In genomic region chr4:5706486-5707290, GRCh38 we compare ENCODE assay signal across 15 cellular contexts. TPM values are rescaled to one million over a fixed set of nuclear protein-coding genes. Genes with fewer than 3 reads are reported as not detected.
A peak's percentile ranks its signal among the peaks of the same experiment; 100 is the strongest.
DNase-seq lines count a peak whose midpoint lies in the region; ATAC-seq and TF ChIP-seq lines count a peak whose summit lies in the region.
"Had no signal": no experiment of that assay in that cellular context is flagged by ENCODE, and none has a peak within 500 bp of the region (broad histone marks: within the 10 kb centered on the region; RNA-seq: fewer than 3 reads in every experiment).

No MANE protein-coding gene starts in this region.

- no peak overlapping the region for H3K27ac Mint-ChIP-seq in endodermal cell
- H3K27ac Mint-ChIP-seq: IgD-negative memory B cell had no signal

- H3K9ac ChIP-seq in endodermal cell (ENCODE audit: extremely low read depth, low read length, poor library complexity, severe bottlenecking) = no peak overlapping the region

- H3K4me1 Mint-ChIP-seq in endodermal cell = peaks cover 11% of the 10 kb centered on the region

- no peak overlapping the region for H2AFZ ChIP-seq in osteoblast (ENCODE audit: low read length)

- H3K27me3 Mint-ChIP-seq in endodermal cell (ENCODE audit: insufficient read depth) = peaks cover 12% of the 10 kb centered on the region

- DNase-seq in Daoy (ENCODE audit: low read depth) (peak; percentile 12), NAMALWA (ENCODE audit: low spot score) (peak; percentile 41), endodermal cell (no peak), osteoblast (ENCODE audit: insufficient read length, low spot score, missing footprints) (no peak), RKO (ENCODE audit: low spot score) (no peak), MG63 (no peak)
- DNase-seq: amniotic stem cell, Calu3, dermis blood vessel endothelial cell, NCI-H2081, NCI-H82, SIG-M5 had no signal

- peaks cover 20% of the 10 kb centered on the region for H4K20me1 ChIP-seq in osteoblast (ENCODE audit: insufficient read depth, low read length)

- TF ChIP-seq CTCF in endodermal cell (conservative IDR thresholded peaks at IDR 0.05) = no peak
- TF ChIP-seq CTCF in osteoblast (IDR thresholded peaks at IDR 0.05; ENCODE audit: extremely low read depth, low read depth, low read length) = no peak

- H3K9me3 Mint-ChIP-seq in endodermal cell = peaks cover 23% of the 10 kb centered on the region

- WGBS in endodermal cell (ENCODE audit: insufficient coverage in 1 of 2, insufficient read length in 1 of 2), 2 experiments = 85 to 92% methylated on average over 11 of the region's 11 CpGs

- peaks cover 54% of the 10 kb centered on the region for H3K79me2 ChIP-seq in osteoblast (ENCODE audit: insufficient read depth, low read length)

- H3K4me1 ChIP-seq in endodermal cell (ENCODE audit: control insufficient read depth, insufficient read depth, low read length) (no peaks in the 10 kb centered on the region), osteoblast (ENCODE audit: insufficient read depth, low read length) (peaks cover 23% of the 10 kb centered on the region)

- peak overlapping the region; percentile 91 for H3K4me2 ChIP-seq in osteoblast (ENCODE audit: insufficient read depth, low read length)

- peaks cover 39% of the 10 kb centered on the region for H3K36me3 Mint-ChIP-seq in endodermal cell (ENCODE audit: low read depth)
- H3K36me3 Mint-ChIP-seq: IgD-negative memory B cell had no signal

- H3K27ac ChIP-seq in endodermal cell (ENCODE audit: low read depth, low read length) (no peak overlapping the region), osteoblast (ENCODE audit: low read depth, low read length) (no peak overlapping the region)
- H3K27ac ChIP-seq: testis had no signal

- H3K36me3 ChIP-seq in endodermal cell (ENCODE audit: control insufficient read depth, insufficient read depth, low read length) (no peaks in the 10 kb centered on the region), osteoblast (ENCODE audit: insufficient read depth, low read length) (peaks cover 5% of the 10 kb centered on the region), MG63 (no peaks in the 10 kb centered on the region)

- peaks cover 18% of the 10 kb centered on the region for H3K27me3 ChIP-seq in endodermal cell (ENCODE audit: control insufficient read depth, insufficient read depth, low read length, poor library complexity, severe bottlenecking)
- no peaks in the 10 kb centered on the region for H3K27me3 ChIP-seq in osteoblast (ENCODE audit: insufficient read depth, low read length)
- no peaks in the 10 kb centered on the region for H3K27me3 ChIP-seq in MG63
- H3K27me3 ChIP-seq: testis had no signal

- H3K4me3 Mint-ChIP-seq in endodermal cell = peak overlapping the region; percentile 64

- H3K4me3 ChIP-seq in endodermal cell (ENCODE audit: low read length) (no peak overlapping the region), osteoblast (ENCODE audit: insufficient read depth, low read length) (peak overlapping the region; percentile 87), MG63 (no peak overlapping the region)

- H3K9me3 ChIP-seq in endodermal cell (ENCODE audit: control insufficient read depth, low read length) (peaks cover 14% of the 10 kb centered on the region), osteoblast (ENCODE audit: low read depth, low read length) (no peaks in the 10 kb centered on the region), MG63 (no peaks in the 10 kb centered on the region)
- H3K9me3 ChIP-seq: testis had no signal

- ATAC-seq in GM21360 (IDR thresholded peaks at IDR 0.05; ENCODE audit: unreplicated experiment) = no peak

RNA-seq across cellular contexts. Expression of gene EVC2, which starts 1.7 kb away (rescaled TPM):
- total RNA-seq in Daoy (2014; rRNA removed; shearing (Covaris generic)) = 4.4 and 6.5 TPM in 2 replicates
- total RNA-seq in endodermal cell (10 to 100 TPM in 1 of 2 donors, 1 to 10 TPM in 1; 9.7 to 11.7 TPM), osteoblast (17.4 and 19.2 TPM in 2 replicates)
- 4.2 TPM for polyA plus RNA-seq in endodermal cell (2013, experiment 1 of 2)
- 3.9 TPM for polyA plus RNA-seq in endodermal cell (2013, experiment 2 of 2)
- total RNA-seq in MG63 (2014; rRNA removed; shearing (Covaris generic); ENCODE audit: low replicate concordance) = not detected in 2 replicates
- total RNA-seq: Calu3 had no signal

RNA-seq across cellular contexts. Expression of gene EVC, which starts 4.3 kb away (rescaled TPM):
- 18.3 and 25.7 TPM in 2 replicates for total RNA-seq in Daoy (2014; rRNA removed; shearing (Covaris generic))
- total RNA-seq in endodermal cell (10 to 100 TPM; 25.5 to 29.0 TPM), osteoblast (67.8 and 69.1 TPM in 2 replicates)
- 9.9 TPM for polyA plus RNA-seq in endodermal cell (2013, experiment 1 of 2)
- 9.5 TPM for polyA plus RNA-seq in endodermal cell (2013, experiment 2 of 2)
- 3.0 and 4.6 TPM in 2 replicates for total RNA-seq in MG63 (2014; rRNA removed; shearing (Covaris generic); ENCODE audit: low replicate concordance)
- total RNA-seq: Calu3 had no signal

Comparison
In these comparisons a context has a peak if more than half of its experiments do, and no peak if none do; other contexts are left out.
1. DNase-seq: peak in Daoy (single experiment) and NAMALWA (single experiment); none in endodermal cell (single experiment), osteoblast (single experiment), RKO (single experiment) and MG63 (single experiment).